In genomic region chr20:62374431-62375152, GRCh38 we compare ENCODE assay signal across 15 cellular contexts. TPM values are rescaled to one million over a fixed set of nuclear protein-coding genes. Genes with fewer than 3 reads are reported as not detected.
DNase-seq lines count a peak whose midpoint lies in the region; ATAC-seq and TF ChIP-seq lines count a peak whose summit lies in the region.
"Had no signal": no experiment of that assay in that cellular context is flagged by ENCODE, and none has a peak within 500 bp of the region (broad histone marks: within the 10 kb centered on the region; RNA-seq: fewer than 3 reads in every experiment).

No MANE protein-coding gene starts in this region.

- TF ChIP-seq CTCF in prostate gland (IDR thresholded peaks at IDR 0.05) = peak in 1 of 4 experiments; percentile 4
- no peak for TF ChIP-seq CTCF in BE2C (IDR thresholded peaks at IDR 0.05; ENCODE audit: low read depth, low read length)

- ATAC-seq in GM18519 (IDR thresholded peaks at IDR 0.05; ENCODE audit: low FRiP score, unreplicated experiment) = no peak

- H3K27ac ChIP-seq in esophagus (ENCODE audit: low read depth in 2 of 2, low read length in 1 of 2) = peak overlapping the region; percentile 38 to 56
- peak overlapping the region; percentile 42 to 53 for H3K27ac ChIP-seq in prostate gland
- H3K27ac ChIP-seq: epithelial cell of prostate, GM23248 had no signal

- intact Hi-C loops in prostate gland (cut with DNase I) = no loop called here

- H3K9me3 ChIP-seq in NT2/D1 (ENCODE audit: insufficient read depth, low read length) (no peaks in the 10 kb centered on the region; the same call in 1 of the 2 replicates), esophagus (ENCODE audit: control insufficient read depth in 2 of 2, insufficient read depth in 1 of 2, low read depth in 1 of 2, low read length in 1 of 2) (no peaks in the 10 kb centered on the region), prostate gland (no peaks in the 10 kb centered on the region), BE2C (no peaks in the 10 kb centered on the region)

- H3K9ac ChIP-seq in NT2/D1 (ENCODE audit: insufficient read length, low read depth) = peak overlapping the region; percentile 14
- H3K9ac ChIP-seq: GM23248 had no signal

- DNase-seq in CD1c-positive myeloid dendritic cell (ENCODE audit: extremely low spot score) = peak; percentile 16
- no peak for DNase-seq in NT2/D1 (ENCODE audit: low read depth, low spot score)
- DNase-seq in prostate gland (ENCODE audit: low spot score) = no peak
- no peak for DNase-seq in activated CD4-positive, CD25-positive, alpha-beta regulatory T cell treated with anti-CD3 and anti-CD28 coated beads, Interleukin-2, amount 50 U/mL, for 72 hours
- no peak for DNase-seq in BE2C
- no peak for DNase-seq in NCI-H2171 (lab: John Stamatoyannopoulos, UW)
- DNase-seq: activated CD4-positive, alpha-beta T cell treated with anti-CD3 and anti-CD28 coated beads for 1 hour; CD4-positive, alpha-beta memory T cell; GM23248; NCI-H2081 treated with DMSO at 0.1 percent for 48 hours had no signal

- H3K4me3 ChIP-seq in NT2/D1 (ENCODE audit: insufficient read length, low read depth) = no peak overlapping the region
- H3K4me3 ChIP-seq in esophagus (ENCODE audit: low read depth in 1 of 2, low read length in 2 of 2) = no peak overlapping the region
- H3K4me3 ChIP-seq in prostate gland = no peak overlapping the region
- no peak overlapping the region for H3K4me3 ChIP-seq in BE2C (ENCODE audit: low read depth, low read length)
- H3K4me3 ChIP-seq: GM23248, skin epidermis had no signal

- H3K4me1 ChIP-seq in NT2/D1 (ENCODE audit: insufficient read depth, insufficient read length) (peaks cover 39% of the 10 kb centered on the region), esophagus (ENCODE audit: control insufficient read depth in 2 of 2, insufficient read depth in 2 of 2, low read length in 1 of 2) (peaks cover 21 to 39% of the 10 kb centered on the region in 2 donors), prostate gland (replicated peaks) (peaks cover 21% of the 10 kb centered on the region), BE2C (peaks cover 22% of the 10 kb centered on the region)

- no peak for TF ChIP-seq POLR2A in prostate gland (IDR thresholded peaks at IDR 0.05)

- no peaks in the 10 kb centered on the region for H3K27me3 ChIP-seq in NT2/D1 (ENCODE audit: insufficient read depth, insufficient read length)
- no peaks in the 10 kb centered on the region for H3K27me3 ChIP-seq in esophagus (ENCODE audit: control insufficient read depth in 1 of 2, insufficient read depth in 2 of 2, low read length in 2 of 2)
- H3K27me3 ChIP-seq in prostate gland (replicated peaks; ENCODE audit: insufficient read depth) = no peaks in the 10 kb centered on the region
- no peaks in the 10 kb centered on the region for H3K27me3 ChIP-seq in BE2C

- WGBS in esophagus, 2 donors = 41 to 50% methylated on average over 21 of the region's 21 CpGs
- WGBS in prostate gland = 41% methylated on average over 21 of the region's 21 CpGs

- H3K36me3 ChIP-seq in NT2/D1 (ENCODE audit: insufficient read depth, insufficient read length, low read length) = peaks cover 7% of the 10 kb centered on the region
- no peaks in the 10 kb centered on the region for H3K36me3 ChIP-seq in esophagus (ENCODE audit: control insufficient read depth in 2 of 2, insufficient read depth in 2 of 2, low read length in 1 of 2)
- H3K36me3 ChIP-seq in prostate gland = no peaks in the 10 kb centered on the region
- no peaks in the 10 kb centered on the region for H3K36me3 ChIP-seq in BE2C

RNA-seq across cellular contexts. Expression of gene LAMA5, which starts 7.5 kb away (rescaled TPM):
- polyA plus RNA-seq in esophagus = 100 to 1,000 TPM in 1 of 2 donors, 10 to 100 TPM in 1; 79.9 to 329 TPM
- 100 to 1,000 TPM; 170 to 272 TPM for total RNA-seq in prostate gland
- polyA plus RNA-seq in BE2C (2012; ENCODE audit: insufficient read depth, insufficient read length, low read depth) = 86.4 TPM
- polyA plus RNA-seq: CD4-positive, alpha-beta memory T cell had no signal

RNA-seq across cellular contexts. Expression of gene RPS21, which starts 12.3 kb away (rescaled TPM):
- polyA plus RNA-seq in esophagus = 1,000 to 10,000 TPM; 4,370 to 5,155 TPM
- 1,000 to 10,000 TPM; 1,506 to 4,377 TPM for total RNA-seq in prostate gland
- 4,851 TPM for polyA plus RNA-seq in BE2C (2012; ENCODE audit: insufficient read depth, insufficient read length, low read depth)

RNA-seq across cellular contexts. Expression of gene CABLES2, which starts 32.5 kb away (rescaled TPM):
- 1 to 10 TPM; 1.6 to 2.4 TPM for polyA plus RNA-seq in esophagus
- total RNA-seq in prostate gland = 10 to 100 TPM in 1 of 2 donors, 1 to 10 TPM in 1; 4.1 to 31.3 TPM
- polyA plus RNA-seq in BE2C (2012; ENCODE audit: insufficient read depth, insufficient read length, low read depth) = 2.7 TPM

RNA-seq across cellular contexts. Expression of gene RBBP8NL, which starts 52.7 kb away (rescaled TPM):
- polyA plus RNA-seq in esophagus = 10 to 100 TPM in 1 of 2 donors, 1 to 10 TPM in 1; 4.0 to 16.8 TPM
- 10 to 100 TPM in 1 of 2 donors, 1 to 10 TPM in 1; 4.9 to 10.9 TPM for total RNA-seq in prostate gland
- not detected for polyA plus RNA-seq in BE2C (2012; ENCODE audit: insufficient read depth, insufficient read length, low read depth)
- total RNA-seq: CD4-positive, alpha-beta memory T cell; GM23248; mononuclear cell had no signal
- polyA plus RNA-seq: CD4-positive, alpha-beta memory T cell; GM23248 had no signal
